ENCODE assay signal across 20 cellular contexts in genomic region chr17:48565024-48565558, GRCh38. TPM values are rescaled to one million over a fixed set of nuclear protein-coding genes. Genes with fewer than 3 reads are reported as not detected.
DNase-seq lines count a peak whose midpoint lies in the region; ATAC-seq and TF ChIP-seq lines count a peak whose summit lies in the region.
"Had no signal": no experiment of that assay in that cellular context is flagged by ENCODE, and none has a peak within 500 bp of the region (broad histone marks: within the 10 kb centered on the region; RNA-seq: fewer than 3 reads in every experiment).

No MANE protein-coding gene starts in this region.

- H3K27ac Mint-ChIP-seq in activated naive CD8-positive, alpha-beta T cell, result no peak overlapping the region
- H3K27ac Mint-ChIP-seq in activated naive CD8-positive, alpha-beta T cell treated with anti-CD3 and anti-CD28 coated beads for 36 hours, result no peak overlapping the region
- H3K27ac Mint-ChIP-seq in activated CD4-positive, alpha-beta T cell treated with anti-CD3 and anti-CD28 coated beads, Interleukin-2, amount 10 ng/mL, durations not matched to agents 24 days and 14 days, result no peak overlapping the region
- H3K27ac Mint-ChIP-seq: naive thymus-derived CD8-positive, alpha-beta T cell; stimulated activated memory B cell treated with anti-CD40 and anti-IgM and Interleukin-4, amounts not matched to agents 10 μg/mL and 1 μg/mL and 100 μg/mL, for 72 hours had no signal

- H3K9me3 ChIP-seq in subcutaneous abdominal adipose tissue (ENCODE audit: control insufficient read depth in 5 of 5, low read length in 5 of 5) (no peaks in the 10 kb centered on the region), heart right ventricle (no peaks in the 10 kb centered on the region)
- H3K9me3 ChIP-seq: heart left ventricle, SK-N-SH had no signal

- H3K36me3 Mint-ChIP-seq in activated naive CD8-positive, alpha-beta T cell, result no peaks in the 10 kb centered on the region
- H3K36me3 Mint-ChIP-seq in activated naive CD8-positive, alpha-beta T cell treated with anti-CD3 and anti-CD28 coated beads for 36 hours, result no peaks in the 10 kb centered on the region
- H3K36me3 Mint-ChIP-seq in activated CD4-positive, alpha-beta T cell treated with anti-CD3 and anti-CD28 coated beads, Interleukin-2, amount 10 ng/mL, durations not matched to agents 24 days and 14 days (ENCODE audit: low read depth), result peaks cover 16% of the 10 kb centered on the region
- H3K36me3 Mint-ChIP-seq: stimulated activated memory B cell treated with anti-CD40 and anti-IgM and Interleukin-4, amounts not matched to agents 10 μg/mL and 1 μg/mL and 100 μg/mL, for 72 hours had no signal

- H3K9me3 Mint-ChIP-seq in activated naive CD8-positive, alpha-beta T cell (ENCODE audit: low read depth), result no peaks in the 10 kb centered on the region
- H3K9me3 Mint-ChIP-seq in activated naive CD8-positive, alpha-beta T cell treated with anti-CD3 and anti-CD28 coated beads for 36 hours, result no peaks in the 10 kb centered on the region
- no peaks in the 10 kb centered on the region for H3K9me3 Mint-ChIP-seq in activated CD4-positive, alpha-beta T cell treated with anti-CD3 and anti-CD28 coated beads, Interleukin-2, amount 10 ng/mL, durations not matched to agents 24 days and 14 days
- H3K9me3 Mint-ChIP-seq: central memory CD8-positive, alpha-beta T cell; naive thymus-derived CD8-positive, alpha-beta T cell; stimulated activated memory B cell treated with anti-CD40 and anti-IgM and Interleukin-4, amounts not matched to agents 10 μg/mL and 1 μg/mL and 100 μg/mL, for 72 hours had no signal

- intact Hi-C loops in heart right ventricle (cut with DNase I), result no loop called here
- intact Hi-C loops in activated CD4-positive, alpha-beta T cell treated with anti-CD3 and anti-CD28 coated beads, Interleukin-2, amount 10 ng/mL, durations not matched to agents 24 days and 14 days (cut with micrococcal nuclease), result no loop called here

- peaks cover 10% of the 10 kb centered on the region for H3K4me1 Mint-ChIP-seq in activated naive CD8-positive, alpha-beta T cell (ENCODE audit: low read depth)
- H3K4me1 Mint-ChIP-seq in activated naive CD8-positive, alpha-beta T cell treated with anti-CD3 and anti-CD28 coated beads for 36 hours, result peaks cover 9% of the 10 kb centered on the region
- peaks cover 20% of the 10 kb centered on the region for H3K4me1 Mint-ChIP-seq in activated CD4-positive, alpha-beta T cell treated with anti-CD3 and anti-CD28 coated beads, Interleukin-2, amount 10 ng/mL, durations not matched to agents 24 days and 14 days
- H3K4me1 Mint-ChIP-seq: stimulated activated memory B cell treated with anti-CD40 and anti-IgM and Interleukin-4, amounts not matched to agents 10 μg/mL and 1 μg/mL and 100 μg/mL, for 72 hours had no signal

- peak overlapping the region in 3 of 5 donors; percentile 16 to 73 (median 71) for H3K9ac ChIP-seq in subcutaneous abdominal adipose tissue (ENCODE audit: low read length in 5 of 5)
- H3K9ac ChIP-seq: SK-N-SH had no signal

- H3K4me3 Mint-ChIP-seq in activated naive CD8-positive, alpha-beta T cell, result peak overlapping the region; percentile 64
- no peak overlapping the region for H3K4me3 Mint-ChIP-seq in activated naive CD8-positive, alpha-beta T cell treated with anti-CD3 and anti-CD28 coated beads for 36 hours
- no peak overlapping the region for H3K4me3 Mint-ChIP-seq in activated CD4-positive, alpha-beta T cell treated with anti-CD3 and anti-CD28 coated beads, Interleukin-2, amount 10 ng/mL, durations not matched to agents 24 days and 14 days
- H3K4me3 Mint-ChIP-seq: central memory CD8-positive, alpha-beta T cell; stimulated activated memory B cell treated with anti-CD40 and anti-IgM and Interleukin-4, amounts not matched to agents 10 μg/mL and 1 μg/mL and 100 μg/mL, for 72 hours had no signal

- WGBS in heart right ventricle, 2 donors, result 47 to 51% methylated on average over 3 of the region's 3 CpGs

- ATAC-seq in heart right ventricle (no peak), HG03520 (IDR thresholded peaks at IDR 0.05; ENCODE audit: unreplicated experiment) (no peak)
- ATAC-seq: left colon; stimulated activated memory B cell treated with anti-CD40 and anti-IgM and Interleukin-4, amounts not matched to agents 10 μg/mL and 1 μg/mL and 100 μg/mL, for 72 hours had no signal

- TF ChIP-seq CTCF in astrocyte of the spinal cord (IDR thresholded peaks at IDR 0.05; ENCODE audit: low read depth, low read length) (no peak), kidney epithelial cell (IDR thresholded peaks at IDR 0.05; ENCODE audit: insufficient read depth, low read length, poor library complexity, severe bottlenecking) (no peak), heart right ventricle (IDR thresholded peaks at IDR 0.05) (no peak)

- H3K4me1 ChIP-seq in subcutaneous abdominal adipose tissue (ENCODE audit: control insufficient read depth in 5 of 5, insufficient read depth in 5 of 5, low read length in 5 of 5), result peaks cover 9 to 92% (median 77%) of the 10 kb centered on the region in 5 donors
- peaks cover 0 to 20% (median 4%) of the 10 kb centered on the region in 9 donors for H3K4me1 ChIP-seq in heart right ventricle

- no peak for DNase-seq in activated naive CD8-positive, alpha-beta T cell treated with anti-CD3 and anti-CD28 coated beads for 36 hours
- DNase-seq in astrocyte of the spinal cord (ENCODE audit: low read depth, low spot score) (no peak), kidney epithelial cell (ENCODE audit: low read depth) (no peak), heart right ventricle (no peak)
- no peak for DNase-seq in activated CD4-positive, alpha-beta T cell treated with anti-CD3 and anti-CD28 coated beads, Interleukin-2, amount 10 ng/mL, durations not matched to agents 24 days and 14 days
- DNase-seq: activated naive CD4-positive, alpha-beta T cell; GDM1; KG1; left colon; retina; SK-N-SH had no signal

- H3K27me3 ChIP-seq in kidney epithelial cell (ENCODE audit: control insufficient read depth, insufficient read depth, low read length) (no peaks in the 10 kb centered on the region), subcutaneous abdominal adipose tissue (ENCODE audit: control insufficient read depth in 5 of 5, insufficient read depth in 4 of 5, low read length in 5 of 5) (no peaks in the 10 kb centered on the region), heart right ventricle (peaks cover 20 to 99% (median 96%) of the 10 kb centered on the region in 7 donors)

- in situ Hi-C loops in astrocyte of the spinal cord (cut with HindIII; ENCODE audit: low sequenced_read_pairs), result no loop called here

- peaks cover 3% of the 10 kb centered on the region for H3K36me3 ChIP-seq in kidney epithelial cell (ENCODE audit: control insufficient read depth, insufficient read depth, low read length)
- no peaks in the 10 kb centered on the region for H3K36me3 ChIP-seq in subcutaneous abdominal adipose tissue (ENCODE audit: control insufficient read depth in 5 of 5, insufficient read depth in 5 of 5, low read length in 5 of 5)
- no peaks in the 10 kb centered on the region for H3K36me3 ChIP-seq in heart right ventricle
- H3K36me3 ChIP-seq: heart left ventricle had no signal

- peak overlapping the region; percentile 43 for H3K4me3 ChIP-seq in astrocyte of the spinal cord (ENCODE audit: low read depth, low read length)
- H3K4me3 ChIP-seq in kidney epithelial cell (ENCODE audit: low read depth, low read length), result peak overlapping the region; percentile 40
- peak overlapping the region; percentile 60 to 75 (median 71) for H3K4me3 ChIP-seq in subcutaneous abdominal adipose tissue (ENCODE audit: low read depth in 1 of 5, low read length in 5 of 5)
- peak overlapping the region in 2 of 10 donors; percentile 52 to 53 for H3K4me3 ChIP-seq in heart right ventricle

- H3K27me3 Mint-ChIP-seq in activated naive CD8-positive, alpha-beta T cell, result peaks cover 13% of the 10 kb centered on the region
- peaks cover 14% of the 10 kb centered on the region for H3K27me3 Mint-ChIP-seq in activated naive CD8-positive, alpha-beta T cell treated with anti-CD3 and anti-CD28 coated beads for 36 hours
- H3K27me3 Mint-ChIP-seq in activated CD4-positive, alpha-beta T cell treated with anti-CD3 and anti-CD28 coated beads, Interleukin-2, amount 10 ng/mL, durations not matched to agents 24 days and 14 days, result peaks cover 28% of the 10 kb centered on the region
- H3K27me3 Mint-ChIP-seq: central memory CD8-positive, alpha-beta T cell had no signal

- H3K27ac ChIP-seq in subcutaneous abdominal adipose tissue (ENCODE audit: low read depth, low read length) (peak overlapping the region; percentile 72), heart right ventricle (peak overlapping the region in 2 of 10 donors; percentile 77 to 80)
- H3K27ac ChIP-seq: VCaP had no signal

RNA-seq across cellular contexts. Expression of gene HOXB4, which starts 13.1 kb away (rescaled TPM):
- total RNA-seq in activated naive CD8-positive, alpha-beta T cell treated with anti-CD3 and anti-CD28 coated beads for 36 hours, result 1 to 10 TPM; 1.3 to 1.9 TPM
- total RNA-seq in kidney epithelial cell (3.6 and 4.4 TPM in 2 replicates), heart right ventricle (1 to 10 TPM in 1 of 10 donors, under 1 TPM in 8, not detected in 1; 0.14 to 1.6 (median 0.29) TPM)
- 1 to 10 TPM in 1 of 2 donors, under 1 TPM in 1; 0.90 to 1.4 TPM for polyA plus RNA-seq in heart right ventricle
- total RNA-seq in activated CD4-positive, alpha-beta T cell treated with anti-CD3 and anti-CD28 coated beads, Interleukin-2, amount 10 ng/mL, durations not matched to agents 24 days and 14 days, result 3.1 and 3.6 TPM in 2 replicates

RNA-seq across cellular contexts. Expression of gene HOXB2, which starts 20.2 kb away (rescaled TPM):
- 1 to 10 TPM; 7.4 to 7.7 TPM for total RNA-seq in activated naive CD8-positive, alpha-beta T cell treated with anti-CD3 and anti-CD28 coated beads for 36 hours
- 15.2 and 24.6 TPM in 2 replicates for total RNA-seq in kidney epithelial cell
- 1 to 10 TPM in 8 of 10 donors, under 1 TPM in 2; 0.47 to 7.9 (median 2.0) TPM for total RNA-seq in heart right ventricle
- 1 to 10 TPM; 4.5 to 7.8 TPM for polyA plus RNA-seq in heart right ventricle
- 26.0 and 28.1 TPM in 2 replicates for total RNA-seq in activated CD4-positive, alpha-beta T cell treated with anti-CD3 and anti-CD28 coated beads, Interleukin-2, amount 10 ng/mL, durations not matched to agents 24 days and 14 days
- total RNA-seq: OCI-LY7 had no signal

RNA-seq across cellular contexts. Expression of gene HOXB3, which starts 24.9 kb away (rescaled TPM):
- total RNA-seq in activated naive CD8-positive, alpha-beta T cell treated with anti-CD3 and anti-CD28 coated beads for 36 hours, result 1 to 10 TPM; 1.4 to 2.0 TPM
- total RNA-seq in kidney epithelial cell, result 24.0 and 31.1 TPM in 2 replicates
- 1 to 10 TPM in 5 of 10 donors, under 1 TPM in 5; 0.24 to 3.9 (median 0.97) TPM for total RNA-seq in heart right ventricle
- 1 to 10 TPM; 1.3 to 5.9 TPM for polyA plus RNA-seq in heart right ventricle
- 3.6 and 3.7 TPM in 2 replicates for total RNA-seq in activated CD4-positive, alpha-beta T cell treated with anti-CD3 and anti-CD28 coated beads, Interleukin-2, amount 10 ng/mL, durations not matched to agents 24 days and 14 days

RNA-seq across cellular contexts. Expression of gene HOXB5, which starts 28.5 kb away (rescaled TPM):
- total RNA-seq in activated naive CD8-positive, alpha-beta T cell treated with anti-CD3 and anti-CD28 coated beads for 36 hours, result not detected
- 3.6 and 3.8 TPM in 2 replicates for total RNA-seq in kidney epithelial cell
- total RNA-seq in heart right ventricle, result under 1 TPM in 1 of 10 donors, not detected in 9; 0.18 TPM
- polyA plus RNA-seq in heart right ventricle, result under 1 TPM; 0.06 to 0.15 TPM
- not detected in 2 replicates for total RNA-seq in activated CD4-positive, alpha-beta T cell treated with anti-CD3 and anti-CD28 coated beads, Interleukin-2, amount 10 ng/mL, durations not matched to agents 24 days and 14 days
- total RNA-seq: naive thymus-derived CD8-positive, alpha-beta T cell; OCI-LY7 had no signal
- polyA plus RNA-seq: naive thymus-derived CD8-positive, alpha-beta T cell; SK-N-SH had no signal

RNA-seq across cellular contexts. Expression of gene HOXB1, which starts 34.3 kb away (rescaled TPM):
- total RNA-seq in activated naive CD8-positive, alpha-beta T cell treated with anti-CD3 and anti-CD28 coated beads for 36 hours, result not detected
- total RNA-seq in kidney epithelial cell (not detected in 2 replicates), heart right ventricle (not detected)
- polyA plus RNA-seq in heart right ventricle, result not detected
- not detected in 2 replicates for total RNA-seq in activated CD4-positive, alpha-beta T cell treated with anti-CD3 and anti-CD28 coated beads, Interleukin-2, amount 10 ng/mL, durations not matched to agents 24 days and 14 days
- total RNA-seq: heart left ventricle; left colon; naive thymus-derived CD8-positive, alpha-beta T cell; OCI-LY7 had no signal
- polyA plus RNA-seq: heart left ventricle; naive thymus-derived CD8-positive, alpha-beta T cell; SK-N-SH had no signal
